Comparison of ENCODE assay signal across 8 cellular contexts in genomic region chr6:106629103-106629858, GRCh38. TPM values are rescaled to one million over a fixed set of nuclear protein-coding genes. Genes with fewer than 3 reads are reported as not detected.
DNase-seq lines count a peak whose midpoint lies in the region; ATAC-seq and TF ChIP-seq lines count a peak whose summit lies in the region.

QRSL1 (plus strand) TSS chr6:106629578; CDS start chr6:106629682, 104 bp downstream.
RTN4IP1 (minus strand) TSS chr6:106629498; CDS start chr6:106629021, 477 bp downstream.

- no peaks in the 10 kb centered on the region for H3K27me3 ChIP-seq in BLaER1

- no peak for TF ChIP-seq CTCF in coronary artery (IDR thresholded peaks at IDR 0.05)

- DNase-seq in GM19240 (ENCODE audit: insufficient read length, low spot score) = peak; percentile 61
- peak; percentile 93 to 95 for DNase-seq in NCI-H526 (lab: John Stamatoyannopoulos, UW)
- peak; percentile 95 for DNase-seq in activated CD4-positive, alpha-beta T cell treated with anti-CD3 and anti-CD28 coated beads, Interleukin-2, amount 10 ng/mL, durations not matched to agents 24 days and 14 days
- peak; percentile 87 for DNase-seq in coronary artery (ENCODE audit: low spot score)
- DNase-seq in left colon = peak; percentile 83 to 85
- peak; percentile 86 for DNase-seq in stimulated activated CD4-positive, alpha-beta T cell treated with anti-CD3 and anti-CD28 coated beads, Interleukin-1b, Interleukin-23, amount 100 ng/mL, for 48 hours

- H4K20me1 ChIP-seq in BLaER1 = no peaks in the 10 kb centered on the region

- peak within 1 kb of the TSS; percentile 79 for H3K4me3 ChIP-seq in BLaER1
- peak within 1 kb of the TSS; percentile 99 for H3K4me3 ChIP-seq in coronary artery

- H3K9me3 Mint-ChIP-seq in activated CD4-positive, alpha-beta T cell treated with anti-CD3 and anti-CD28 coated beads, Interleukin-2, amount 10 ng/mL, durations not matched to agents 24 days and 14 days = no peaks in the 10 kb centered on the region

- H3K36me3 Mint-ChIP-seq in activated CD4-positive, alpha-beta T cell treated with anti-CD3 and anti-CD28 coated beads, Interleukin-2, amount 10 ng/mL, durations not matched to agents 24 days and 14 days (ENCODE audit: low read depth) = peaks cover 10% of the 10 kb centered on the region

- no peaks in the 10 kb centered on the region for H3K27me3 Mint-ChIP-seq in activated CD4-positive, alpha-beta T cell treated with anti-CD3 and anti-CD28 coated beads, Interleukin-2, amount 10 ng/mL, durations not matched to agents 24 days and 14 days

- peaks cover 18% of the 10 kb centered on the region for H3K4me1 Mint-ChIP-seq in activated CD4-positive, alpha-beta T cell treated with anti-CD3 and anti-CD28 coated beads, Interleukin-2, amount 10 ng/mL, durations not matched to agents 24 days and 14 days

- peaks cover 24% of the 10 kb centered on the region for H3K4me1 ChIP-seq in BLaER1

- peak; percentile 60 for ATAC-seq in HG03457 (IDR thresholded peaks at IDR 0.05; ENCODE audit: unreplicated experiment)
- ATAC-seq in left colon = peak; percentile 96

- H3K27ac ChIP-seq in BLaER1 (peak within 1 kb of the TSS; percentile 82), coronary artery (peak within 1 kb of the TSS; percentile 53 to 80)

- peaks cover 10% of the 10 kb centered on the region; the same call in 1 of the 2 replicates for H3K36me3 ChIP-seq in BLaER1

- peak within 1 kb of the TSS; percentile 87 for H3K9ac ChIP-seq in BLaER1

- no peaks in the 10 kb centered on the region for H3K9me3 ChIP-seq in BLaER1

- intact Hi-C loops in activated CD4-positive, alpha-beta T cell treated with anti-CD3 and anti-CD28 coated beads, Interleukin-2, amount 10 ng/mL, durations not matched to agents 24 days and 14 days (cut with micrococcal nuclease) = loop anchor here (1.0 to 5.0 kb wide), 4 partner anchors 20 to 400 kb away; partner anchors contain the start of genes ATG5 and MTRES1
- intact Hi-C loops in left colon (cut with DNase I, micrococcal nuclease) = no loop called here

- peak within 1 kb of the TSS; percentile 92 for H3K4me3 Mint-ChIP-seq in activated CD4-positive, alpha-beta T cell treated with anti-CD3 and anti-CD28 coated beads, Interleukin-2, amount 10 ng/mL, durations not matched to agents 24 days and 14 days

- H3K27ac Mint-ChIP-seq in activated CD4-positive, alpha-beta T cell treated with anti-CD3 and anti-CD28 coated beads, Interleukin-2, amount 10 ng/mL, durations not matched to agents 24 days and 14 days = peak within 1 kb of the TSS; percentile 97

- peak within 1 kb of the TSS; percentile 93 for H3K4me2 ChIP-seq in BLaER1

RNA-seq across cellular contexts. Expression of gene QRSL1, which starts in this region (rescaled TPM):
- 22.4 and 24.2 TPM in 2 replicates for total RNA-seq in activated CD4-positive, alpha-beta T cell treated with anti-CD3 and anti-CD28 coated beads, Interleukin-2, amount 10 ng/mL, durations not matched to agents 24 days and 14 days
- total RNA-seq in left colon = 10 to 100 TPM; 14.2 to 14.4 TPM

RNA-seq across cellular contexts. Expression of gene RTN4IP1, which starts in this region (rescaled TPM):
- total RNA-seq in activated CD4-positive, alpha-beta T cell treated with anti-CD3 and anti-CD28 coated beads, Interleukin-2, amount 10 ng/mL, durations not matched to agents 24 days and 14 days = 7.2 and 8.0 TPM in 2 replicates
- 10 to 100 TPM; 10.2 to 16.9 TPM for total RNA-seq in left colon

Comparison
In these comparisons a context has a peak if more than half of its experiments do, and no peak if none do; other contexts are left out.
1. Peak in every context shown above with its lines: DNase-seq, ATAC-seq, H3K4me3 ChIP-seq and H3K27ac ChIP-seq.